Comparison of ENCODE assay signal across 27 cellular contexts in genomic region chr17:27677191-27677590, GRCh38. TPM values are rescaled to one million over a fixed set of nuclear protein-coding genes. Genes with fewer than 3 reads are reported as not detected.
"Had no signal": no experiment of that assay in that cellular context is flagged by ENCODE, and none has a peak within 500 bp of the region (broad histone marks: within the 10 kb centered on the region; RNA-seq: fewer than 3 reads in every experiment).

No MANE protein-coding gene starts in this region.

- ATAC-seq: Panc1, Right ventricle myocardium inferior, SK-N-SH treated with all-trans-retinoic acid at 6 μM for 48 hours had no signal

- DNase-seq: Kasumi-1, KG1, NCI-H1048, NCI-H1092 treated with DMSO at 0.1 percent for 48 hours, NCI-H1105 treated with DMSO at 0.1 percent for 48 hours, NCI-H1436, NCI-H1694, NCI-H187, NCI-H1930, NCI-H2029 treated with DMSO at 0.1 percent for 48 hours, NCI-H2081 treated with DMSO at 0.1 percent for 48 hours, NCI-H2107, NCI-H2171, NCI-H226, NCI-H446 treated with DMSO at 0.1 percent for 48 hours, NCI-H510A, NCI-H524, NCI-H526 treated with DMSO at 0.1 percent for 48 hours, NCI-H774, PC-9, SHP77, SIG-M5, SJCRH30 had no signal

RNA-seq across cellular contexts. Expression of gene LGALS9, which starts 46.2 kb away (rescaled TPM):
- total RNA-seq: SK-MEL-5 had no signal
